Comparison of ENCODE assay signal across 16 cellular contexts in the genomic region with DNA sequence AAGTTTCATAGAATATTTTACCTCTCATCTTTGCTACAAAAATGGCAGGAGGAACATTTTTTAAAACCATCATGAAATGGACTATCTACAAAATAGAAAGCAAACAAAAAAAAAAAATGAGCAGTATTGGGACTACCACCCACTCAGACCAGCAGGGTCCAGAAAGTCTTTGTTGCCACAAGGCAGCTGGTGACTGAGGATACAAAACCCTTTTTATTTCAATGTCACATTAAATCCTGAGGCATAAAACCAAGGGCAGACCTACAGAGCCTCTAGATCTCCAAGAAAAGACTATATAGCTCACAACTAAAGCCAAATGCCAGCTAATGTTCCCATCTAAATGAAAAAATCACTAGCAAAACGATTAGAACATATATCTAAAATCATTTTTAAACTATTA.
DNase-seq lines count a peak whose midpoint lies in the region; ATAC-seq and TF ChIP-seq lines count a peak whose summit lies in the region.
"Had no signal": no experiment of that assay in that cellular context is flagged by ENCODE, and none has a peak within 500 bp of the region (broad histone marks: within the 10 kb centered on the region; RNA-seq: fewer than 3 reads in every experiment).

No MANE protein-coding gene starts in this region.

- DNase-seq in NCI-H82 (lab: John Stamatoyannopoulos, UW) (peak; percentile 3), NCI-H82 treated with DMSO at 0.1 percent for 48 hours (lab: John Stamatoyannopoulos, UW; ENCODE audit: unreplicated experiment) (no peak), caudate nucleus (lab: John Stamatoyannopoulos, UW) (peak in 6 of 61 donors; percentile 1 to 19 (median 2)), neural crest cell (ENCODE audit: low read depth, low spot score) (no peak), RKO (ENCODE audit: low spot score) (no peak), posterior cingulate gyrus (no peak)
- DNase-seq: Caco-2; CD4-positive, alpha-beta T cell; HCEC 1CT; NCI-H187 treated with DMSO at 0.1 percent for 48 hours; NCI-H526 treated with DMSO at 0.1 percent for 48 hours; Right ventricle myocardium superior had no signal

- intact Hi-C loops in posterior cingulate gyrus (cut with DNase I), result no loop called here

- no peak for ATAC-seq in GM21723 (IDR thresholded peaks at IDR 0.05; ENCODE audit: unreplicated experiment)
- ATAC-seq: GM23338, K562 had no signal

- no peaks in the 10 kb centered on the region for H3K27me3 Mint-ChIP-seq in neural crest cell (ENCODE audit: low read depth)
- H3K27me3 Mint-ChIP-seq: CD4-positive, alpha-beta T cell had no signal

- peaks cover 42% of the 10 kb centered on the region for H3K4me1 Mint-ChIP-seq in neural crest cell

- no peak overlapping the region for H3K27ac Mint-ChIP-seq in neural crest cell (ENCODE audit: unreplicated experiment)
- H3K27ac Mint-ChIP-seq: CD4-positive, alpha-beta T cell; GM23338 had no signal

- H3K9me3 Mint-ChIP-seq in neural crest cell, result no peaks in the 10 kb centered on the region
- H3K9me3 Mint-ChIP-seq: CD4-positive, alpha-beta T cell; GM23338 had no signal

- peak overlapping the region; percentile 60 for H3K4me3 Mint-ChIP-seq in neural crest cell
- H3K4me3 Mint-ChIP-seq: CD4-positive, alpha-beta T cell; GM23338 had no signal

- peaks cover 9% of the 10 kb centered on the region for H3K36me3 Mint-ChIP-seq in neural crest cell (ENCODE audit: low read depth)

- TF ChIP-seq CTCF in neural crest cell (conservative IDR thresholded peaks at IDR 0.05), result no peak

- peak overlapping the region; percentile 23 for H3K27ac ChIP-seq in caudate nucleus (ENCODE audit: low read depth, low read length)
- H3K27ac ChIP-seq: SK-N-MC had no signal
